In genomic region chr4:1340181-1340747, GRCh38 we compare ENCODE assay signal across 1 cellular context.
A peak's percentile ranks its signal among the peaks of the same experiment; 100 is the strongest.
TF ChIP-seq lines count a peak whose summit lies in the region.

No MANE protein-coding gene starts in this region.

TF ChIP-seq in HepG2, 621 proteins besides CTCF, POLR2A, EP300 and RAD21:
- TF ChIP-seq RARA (CRISPR knock-in tag; IDR thresholded peaks at IDR 0.05) (no peak), PHF21A (CRISPR knock-in tag; IDR thresholded peaks at IDR 0.05) (no peak), AGO2 (optimal IDR thresholded peaks at IDR 0.05; ENCODE audit: low read depth, low read length) (peak; percentile 75), ZNF333 (CRISPR knock-in tag; IDR thresholded peaks at IDR 0.05; ENCODE audit: borderline replicate concordance) (no peak), FUBP1 (CRISPR knock-in tag; IDR thresholded peaks at IDR 0.05; ENCODE audit: borderline replicate concordance) (no peak), MEIS2 (CRISPR knock-in tag; IDR thresholded peaks at IDR 0.05) (no peak)
